In the genomic region with DNA sequence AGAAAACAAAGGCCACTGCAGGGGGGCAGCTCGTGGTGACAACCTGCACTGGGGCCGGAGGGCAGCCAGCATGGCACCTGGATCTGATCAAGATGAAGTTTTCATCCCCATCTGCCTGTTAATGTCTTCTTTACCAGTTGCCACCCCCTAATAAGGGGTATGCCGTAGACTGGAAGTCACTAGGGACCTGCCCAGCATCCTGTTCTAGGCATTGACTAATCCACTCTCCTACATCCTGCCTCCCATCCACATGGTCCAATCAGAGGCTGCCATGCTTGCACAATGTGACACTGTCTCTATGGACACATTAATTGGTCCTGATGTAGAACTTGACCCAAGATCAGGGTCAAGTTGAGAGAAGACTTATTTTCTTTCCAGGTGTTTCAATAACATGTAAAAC, we compare ENCODE assay signal across 15 cellular contexts.
DNase-seq lines count a peak whose midpoint lies in the region; ATAC-seq and TF ChIP-seq lines count a peak whose summit lies in the region.
"Had no signal": no experiment of that assay in that cellular context is flagged by ENCODE, and none has a peak within 500 bp of the region (broad histone marks: within the 10 kb centered on the region; RNA-seq: fewer than 3 reads in every experiment).

No MANE protein-coding gene starts in this region.

- H3K36me3 ChIP-seq in heart left ventricle (peaks cover 0 to 7% (median 0%) of the 10 kb centered on the region in 9 donors), right atrium auricular region (no peaks in the 10 kb centered on the region), lower lobe of right lung (no peaks in the 10 kb centered on the region), osteoblast (ENCODE audit: insufficient read depth, low read length) (no peaks in the 10 kb centered on the region)
- H3K36me3 ChIP-seq: HAP-1 had no signal

- H3K4me2 ChIP-seq in osteoblast (ENCODE audit: insufficient read depth, low read length), result no peak overlapping the region
- H3K4me2 ChIP-seq: A549 had no signal

- peak overlapping the region in 11 of 12 donors; percentile 59 to 96 (median 84) for H3K27ac ChIP-seq in heart left ventricle
- H3K27ac ChIP-seq in right atrium auricular region, result no peak overlapping the region
- peak overlapping the region; percentile 58 for H3K27ac ChIP-seq in lower lobe of right lung
- H3K27ac ChIP-seq in osteoblast (ENCODE audit: low read depth, low read length), result no peak overlapping the region
- H3K27ac ChIP-seq: 22Rv1, A549, C4-2B, GM23248 had no signal

- peaks cover 10 to 56% (median 34%) of the 10 kb centered on the region in 12 donors for H3K4me1 ChIP-seq in heart left ventricle
- peaks cover 0 to 24% of the 10 kb centered on the region in 2 donors for H3K4me1 ChIP-seq in right atrium auricular region
- peaks cover 17% of the 10 kb centered on the region for H3K4me1 ChIP-seq in lower lobe of right lung
- no peaks in the 10 kb centered on the region for H3K4me1 ChIP-seq in osteoblast (ENCODE audit: insufficient read depth, low read length)
- H3K4me1 ChIP-seq: A549, Caco-2, HAP-1 had no signal

- H3K9me3 ChIP-seq in heart left ventricle (no peaks in the 10 kb centered on the region), right atrium auricular region (no peaks in the 10 kb centered on the region), lower lobe of right lung (no peaks in the 10 kb centered on the region), osteoblast (ENCODE audit: low read depth, low read length) (no peaks in the 10 kb centered on the region)
- H3K9me3 ChIP-seq: A549, Caco-2, HAP-1 had no signal

- H4K20me1 ChIP-seq in osteoblast (ENCODE audit: insufficient read depth, low read length), result no peaks in the 10 kb centered on the region

- intact Hi-C loops in heart left ventricle (cut with DNase I) (loop anchor here in 1 of 10 donors (10.0 kb wide), 2 partner anchors 93 to 353 kb away; a partner anchor contains a TSS), lower lobe of right lung (cut with DNase I) (no loop called here)

- H2AFZ ChIP-seq in osteoblast (ENCODE audit: low read length), result no peak overlapping the region
- H2AFZ ChIP-seq: GM23248 had no signal

- no peak for TF ChIP-seq POLR2A in heart left ventricle (IDR thresholded peaks at IDR 0.05)
- TF ChIP-seq POLR2A in NB4 (IDR thresholded peaks at IDR 0.05; ENCODE audit: extremely low read depth, insufficient read length), result no peak

- H3K79me2 ChIP-seq in osteoblast (ENCODE audit: insufficient read depth, low read length), result no peaks in the 10 kb centered on the region

- peak in 1 of 4 donors; percentile 70 for ATAC-seq in heart left ventricle
- ATAC-seq in lower lobe of right lung, result peak in 1 of 2 donors; percentile 13
- ATAC-seq: A549 had no signal

- 68 to 80% (median 74%) methylated on average over 2 to 3 of the region's 3 CpGs for WGBS in heart left ventricle, 4 donors

- H3K4me3 ChIP-seq in heart left ventricle, result no peak overlapping the region
- H3K4me3 ChIP-seq in right atrium auricular region, result no peak overlapping the region
- H3K4me3 ChIP-seq in NB4 (ENCODE audit: low read depth, low read length), result no peak overlapping the region
- H3K4me3 ChIP-seq in lower lobe of right lung, result no peak overlapping the region
- H3K4me3 ChIP-seq in osteoblast (ENCODE audit: insufficient read depth, low read length), result no peak overlapping the region
- H3K4me3 ChIP-seq: A549, GM23248, HAP-1 had no signal

- H3K27me3 ChIP-seq in heart left ventricle, result no peaks in the 10 kb centered on the region
- H3K27me3 ChIP-seq in right atrium auricular region, result no peaks in the 10 kb centered on the region
- no peaks in the 10 kb centered on the region for H3K27me3 ChIP-seq in lower lobe of right lung (ENCODE audit: low read depth)
- H3K27me3 ChIP-seq in osteoblast (ENCODE audit: insufficient read depth, low read length), result no peaks in the 10 kb centered on the region

- DNase-seq in heart left ventricle (peak in 1 of 5 donors; percentile 41), right atrium auricular region (ENCODE audit: low spot score) (no peak), NB4 (ENCODE audit: low read depth) (peak; percentile 8), lower lobe of right lung (no peak), osteoblast (ENCODE audit: insufficient read length, low spot score, missing footprints) (peak; percentile 61), LoVo (ENCODE audit: low spot score) (no peak), kidney tubule cell (ENCODE audit: low spot score) (no peak)
- DNase-seq: AML-193; Caco-2; CD4-positive, alpha-beta T cell; GM23248 had no signal

- no peak for TF ChIP-seq CTCF in heart left ventricle (IDR thresholded peaks at IDR 0.05)
- TF ChIP-seq CTCF in right atrium auricular region (IDR thresholded peaks at IDR 0.05), result no peak
- no peak for TF ChIP-seq CTCF in NB4 (IDR thresholded peaks at IDR 0.05; ENCODE audit: low read depth, low read length)
- no peak for TF ChIP-seq CTCF in lower lobe of right lung (IDR thresholded peaks at IDR 0.05)
- TF ChIP-seq CTCF in osteoblast (IDR thresholded peaks at IDR 0.05; ENCODE audit: extremely low read depth, low read depth, low read length), result no peak

Comparison
In these comparisons a context has a peak if more than half of its experiments do, and no peak if none do; other contexts are left out.
1. H3K27ac ChIP-seq: peak in heart left ventricle (11 of 12) and lower lobe of right lung (single experiment); none in right atrium auricular region (0 of 2) and osteoblast (single experiment).
2. DNase-seq: peak in NB4 (single experiment) and osteoblast (single experiment); none in right atrium auricular region (single experiment), lower lobe of right lung (single experiment), LoVo (single experiment) and kidney tubule cell (single experiment).